ENCODE assay signal across 1 cellular context in genomic region chr19:50567052-50567841, GRCh38.
A peak's percentile ranks its signal among the peaks of the same experiment; 100 is the strongest.
TF ChIP-seq lines count a peak whose summit lies in the region.

No MANE protein-coding gene starts in this region.

TF ChIP-seq in HEK293, 187 proteins besides CTCF, POLR2A, EP300 and RAD21 (continued from another document):
- TF ChIP-seq GLIS1 (tag by site-specific recombination; IDR thresholded peaks at IDR 0.05) = peak; percentile 74
- TF ChIP-seq, protein P1, sequence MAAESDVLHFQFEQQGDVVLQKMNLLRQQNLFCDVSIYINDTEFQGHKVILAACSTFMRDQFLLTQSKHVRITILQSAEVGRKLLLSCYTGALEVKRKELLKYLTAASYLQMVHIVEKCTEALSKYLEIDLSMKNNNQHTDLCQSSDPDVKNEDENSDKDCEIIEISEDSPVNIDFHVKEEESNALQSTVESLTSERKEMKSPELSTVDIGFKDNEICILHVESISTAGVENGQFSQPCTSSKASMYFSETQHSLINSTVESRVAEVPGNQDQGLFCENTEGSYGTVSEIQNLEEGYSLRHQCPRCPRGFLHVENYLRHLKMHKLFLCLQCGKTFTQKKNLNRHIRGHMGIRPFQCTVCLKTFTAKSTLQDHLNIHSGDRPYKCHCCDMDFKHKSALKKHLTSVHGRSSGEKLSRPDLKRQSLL (tag by site-specific recombination; IDR thresholded peaks at IDR 0.05) = no peak
- no peak for TF ChIP-seq ZNF473 (tag by site-specific recombination; IDR thresholded peaks at IDR 0.05)
- no peak for TF ChIP-seq ZNF660 (tag by site-specific recombination; IDR thresholded peaks at IDR 0.05)
- TF ChIP-seq IKZF3 (tag by site-specific recombination; IDR thresholded peaks at IDR 0.05) = peak; percentile 39; the same call in 1 of the 2 replicates
- TF ChIP-seq ZNF510 (tag by site-specific recombination; IDR thresholded peaks at IDR 0.05; ENCODE audit: insufficient replicate concordance) = no peak
- no peak for TF ChIP-seq ZFP69B (tag by site-specific recombination; IDR thresholded peaks at IDR 0.05)
- TF ChIP-seq ZXDB (tag by site-specific recombination; IDR thresholded peaks at IDR 0.05) = peak; percentile 71
- TF ChIP-seq ZNF335 (tag by site-specific recombination; conservative IDR thresholded peaks at IDR 0.05) = peak; percentile 43
- no peak for TF ChIP-seq ZNF202 (tag by site-specific recombination; IDR thresholded peaks at IDR 0.05; ENCODE audit: borderline replicate concordance)
